Comparison of ENCODE assay signal across 8 cellular contexts in genomic region chr11:65525659-65526480, GRCh38. TPM values are rescaled to one million over a fixed set of nuclear protein-coding genes. Genes with fewer than 3 reads are reported as not detected.
DNase-seq lines count a peak whose midpoint lies in the region; ATAC-seq, FAIRE-seq and TF ChIP-seq lines count a peak whose summit lies in the region.

No MANE protein-coding gene starts in this region.

- no peak for TF ChIP-seq CTCF in VCaP (conservative IDR thresholded peaks at IDR 0.05)
- TF ChIP-seq CTCF in gastroesophageal sphincter (IDR thresholded peaks at IDR 0.05) = no peak

- peaks cover 0 to 50% of the 10 kb centered on the region in 2 donors for H3K36me3 ChIP-seq in gastroesophageal sphincter

- TF ChIP-seq EP300 in gastroesophageal sphincter (IDR thresholded peaks at IDR 0.05) = no peak

- peaks cover 3 to 52% (median 14%) of the 10 kb centered on the region in 3 donors for H3K4me1 ChIP-seq in gastroesophageal sphincter

- 6 to 23% methylated on average over 7 to 8 of the region's 26 CpGs for WGBS in gastroesophageal sphincter (ENCODE audit: low coverage in 1 of 2), 2 donors

- no peaks in the 10 kb centered on the region for H3K9me3 ChIP-seq in gastroesophageal sphincter

- H3K4me3 ChIP-seq in gastroesophageal sphincter (peak overlapping the region; percentile 85 to 99), skeletal muscle cell (ENCODE audit: low read depth, low read length) (peak overlapping the region; percentile 93)

- peak; percentile 8 for DNase-seq in GM12892 (ENCODE audit: insufficient read length)
- DNase-seq in skeletal muscle cell (ENCODE audit: low read depth) = no peak
- no peak for DNase-seq in NCI-H82 treated with DMSO at 0.1 percent for 48 hours (lab: John Stamatoyannopoulos, UW; ENCODE audit: unreplicated experiment)

- ATAC-seq in gastroesophageal sphincter = no peak
- ATAC-seq in GM18870 (IDR thresholded peaks at IDR 0.05; ENCODE audit: unreplicated experiment) = no peak
- ATAC-seq in GM21381 (IDR thresholded peaks at IDR 0.05; ENCODE audit: unreplicated experiment) = no peak
- no peak for ATAC-seq in HG03457 (IDR thresholded peaks at IDR 0.05; ENCODE audit: unreplicated experiment)

- no peak for FAIRE-seq in GM12892 (lab: Jason Lieb, UNC)

- H3K27ac ChIP-seq in VCaP = peak overlapping the region; percentile 95
- peak overlapping the region in 3 of 4 donors; percentile 91 to 93 (median 91) for H3K27ac ChIP-seq in gastroesophageal sphincter

- no peak for TF ChIP-seq POLR2A in GM12892 (IDR thresholded peaks at IDR 0.05; ENCODE audit: low read depth, low read length)
- TF ChIP-seq POLR2A in gastroesophageal sphincter (IDR thresholded peaks at IDR 0.05) = no peak

- no peaks in the 10 kb centered on the region for H3K27me3 ChIP-seq in gastroesophageal sphincter

RNA-seq across cellular contexts. Expression of gene SCYL1, which starts 1.0 kb away (rescaled TPM):
- 24.6 TPM for polyA plus RNA-seq in GM12892 (2012; ENCODE audit: missing spikeins)
- total RNA-seq in gastroesophageal sphincter = 10 to 100 TPM; 70.6 to 97.6 (median 89.2) TPM

RNA-seq across cellular contexts. Expression of gene MALAT1, which starts 27.0 kb away (rescaled TPM):
- 5,443 TPM for polyA plus RNA-seq in GM12892 (2012; ENCODE audit: missing spikeins)
- total RNA-seq in gastroesophageal sphincter = over 10,000 TPM in 2 of 4 donors, 1,000 to 10,000 TPM in 2; 2,194 to 20,520 (median 8,164) TPM

RNA-seq across cellular contexts. Expression of gene LTBP3, which starts 32.3 kb away (rescaled TPM):
- 3.7 TPM for polyA plus RNA-seq in GM12892 (2012; ENCODE audit: missing spikeins)
- total RNA-seq in gastroesophageal sphincter = 100 to 1,000 TPM in 3 of 4 donors, 10 to 100 TPM in 1; 90.6 to 173 (median 139) TPM

RNA-seq across cellular contexts. Expression of gene ZNRD2, which starts 44.4 kb away (rescaled TPM):
- polyA plus RNA-seq in GM12892 (2012; ENCODE audit: missing spikeins) = 27.5 TPM
- 10 to 100 TPM; 38.4 to 73.5 (median 43.5) TPM for total RNA-seq in gastroesophageal sphincter

RNA-seq across cellular contexts. Expression of gene FAM89B, which starts 46.5 kb away (rescaled TPM):
- polyA plus RNA-seq in GM12892 (2012; ENCODE audit: missing spikeins) = 11.8 TPM
- total RNA-seq in gastroesophageal sphincter = 10 to 100 TPM; 36.6 to 68.3 (median 55.0) TPM
